8 cellular contexts compared by ENCODE assay signal in the genomic region with DNA sequence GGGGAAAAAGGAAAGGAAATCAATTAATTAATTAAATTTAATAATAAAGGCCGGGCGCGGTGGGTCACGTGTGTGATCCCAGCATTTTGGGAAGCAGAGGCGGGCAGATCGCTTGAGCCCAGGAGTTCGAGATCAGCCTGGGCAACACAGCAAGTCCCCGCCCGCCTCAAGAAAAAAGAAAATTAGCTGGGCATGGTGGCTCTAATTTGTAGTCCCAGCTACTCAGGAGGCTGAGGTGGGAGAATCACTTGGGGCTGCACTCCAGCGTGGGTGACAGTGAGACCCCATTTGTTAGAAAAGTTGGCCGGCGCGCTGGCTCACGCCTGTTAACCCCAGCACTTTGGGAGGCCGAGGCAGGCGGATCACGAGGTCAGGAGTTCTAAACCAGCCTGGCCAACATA. TPM values are rescaled to one million over a fixed set of nuclear protein-coding genes. Genes with fewer than 3 reads are reported as not detected.
DNase-seq lines count a peak whose midpoint lies in the region; ATAC-seq and TF ChIP-seq lines count a peak whose summit lies in the region.

No MANE protein-coding gene starts in this region.

- TF ChIP-seq CTCF in HCT116 (IDR thresholded peaks at IDR 0.05 in 2 of 3, conservative IDR thresholded peaks at IDR 0.05 in 1 of 3; ENCODE audit: borderline replicate concordance in 1 of 3, insufficient read depth in 1 of 3, low read depth in 2 of 3, low read length in 2 of 3) (no peak), left ventricle myocardium inferior (IDR thresholded peaks at IDR 0.05; ENCODE audit: borderline replicate concordance) (no peak)

- no peak overlapping the region for H2AFZ ChIP-seq in HCT116 (ENCODE audit: low read depth, low read length, poor library complexity, severe bottlenecking)

- H3K4me2 ChIP-seq in HCT116 (ENCODE audit: low read length) (peak overlapping the region; percentile 94), skeletal muscle satellite cell (ENCODE audit: low read length) (peak overlapping the region; percentile 99)

- no peaks in the 10 kb centered on the region for H3K27me3 ChIP-seq in HCT116 (ENCODE audit: insufficient read depth, low read length)
- no peaks in the 10 kb centered on the region for H3K27me3 ChIP-seq in left ventricle myocardium inferior (ENCODE audit: low read depth)
- no peaks in the 10 kb centered on the region for H3K27me3 ChIP-seq in skeletal muscle satellite cell (ENCODE audit: control insufficient read depth, insufficient read depth, low read length)

- H3K9me2 ChIP-seq in HCT116 (ENCODE audit: insufficient read depth): no peaks in the 10 kb centered on the region

- POLR2A ChIA-PET in HCT116 (lab: Charles Lee): no interaction called here

- H3K36me3 ChIP-seq in HCT116 (ENCODE audit: control insufficient read depth in 1 of 2, insufficient read depth in 2 of 2, low read length in 2 of 2) (peaks cover 8 to 17% of the 10 kb centered on the region in 2 experiments; a peak in 3 of 4 replicates), left ventricle myocardium inferior (peaks cover 24% of the 10 kb centered on the region), skeletal muscle satellite cell (ENCODE audit: insufficient read depth, low read length) (peaks cover 20% of the 10 kb centered on the region)

- H4K20me1 ChIP-seq in HCT116 (ENCODE audit: insufficient read depth): no peaks in the 10 kb centered on the region

- no peak for TF ChIP-seq RAD21 in HCT116 (IDR thresholded peaks at IDR 0.05; ENCODE audit: low read depth)

- peaks cover 31% of the 10 kb centered on the region for H3K4me1 Mint-ChIP-seq in activated T-helper 1 cell treated with anti-CD3 and anti-CD28 coated beads, Interleukin-12 subunit alpha, Interleukin-12 subunit beta, Interleukin-2, Interleukin-4 antibody, amounts not matched to agents 30 ng/mL and 10 ng/mL and 1 ng/mL, durations not matched to agents 14 hours and 24 hours and 36 hours (ENCODE audit: low read depth)

- no peaks in the 10 kb centered on the region for H3K9me3 ChIP-seq in HCT116 (ENCODE audit: control insufficient read depth in 1 of 2, insufficient read depth in 1 of 2, low read depth in 1 of 2, low read length in 2 of 2)
- H3K9me3 ChIP-seq in left ventricle myocardium inferior (replicated peaks): no peaks in the 10 kb centered on the region
- no peaks in the 10 kb centered on the region for H3K9me3 ChIP-seq in skeletal muscle satellite cell (replicated peaks; ENCODE audit: low read length)

- DNase-seq in HCT116 (ENCODE audit: low read depth, low spot score) (no peak), left ventricle myocardium inferior (peak; percentile 9), mucosa of gallbladder (ENCODE audit: low spot score) (no peak), NCI-H82 (lab: John Stamatoyannopoulos, UW) (no peak), SW 1271 (lab: John Stamatoyannopoulos, UW) (no peak)
- DNase-seq in activated T-helper 1 cell treated with anti-CD3 and anti-CD28 coated beads, Interleukin-12 subunit alpha, Interleukin-12 subunit beta, Interleukin-2, Interleukin-4 antibody, amounts not matched to agents 30 ng/mL and 10 ng/mL and 1 ng/mL, durations not matched to agents 14 hours and 24 hours and 36 hours (ENCODE audit: low spot score): no peak

- peak overlapping the region; percentile 87 for H3K9ac ChIP-seq in HCT116 (ENCODE audit: low read length)
- peak overlapping the region; percentile 80 for H3K9ac ChIP-seq in skeletal muscle satellite cell (ENCODE audit: low read depth, low read length)

- no peak for ATAC-seq in HCT116
- ATAC-seq in HG03139 (IDR thresholded peaks at IDR 0.05; ENCODE audit: unreplicated experiment): no peak

- BruUV-seq in HCT116 (replicated peaks; lab: Mats Ljungman, UMichigan): no TSS peak

- intact Hi-C loops in HCT116 (cut with micrococcal nuclease): no loop called here
- intact Hi-C loops in activated T-helper 1 cell treated with anti-CD3 and anti-CD28 coated beads, Interleukin-12 subunit alpha, Interleukin-12 subunit beta, Interleukin-2, Interleukin-4 antibody, amounts not matched to agents 30 ng/mL and 10 ng/mL and 1 ng/mL, durations not matched to agents 14 hours and 24 hours and 36 hours (cut with micrococcal nuclease): loop anchor here (1.0 to 2.0 kb wide), 4 partner anchors 12 to 366 kb away; partner anchors contain the start of genes KANK3, NDUFA7, RAB11B and RPS28
- intact Hi-C loops in left ventricle myocardium inferior (cut with micrococcal nuclease): no loop called here

- H3K27ac Mint-ChIP-seq in activated T-helper 1 cell treated with anti-CD3 and anti-CD28 coated beads, Interleukin-12 subunit alpha, Interleukin-12 subunit beta, Interleukin-2, Interleukin-4 antibody, amounts not matched to agents 30 ng/mL and 10 ng/mL and 1 ng/mL, durations not matched to agents 14 hours and 24 hours and 36 hours: peak overlapping the region; percentile 81

- H3K4me3 ChIP-seq in HCT116 (replicated peaks in 1 of 2; ENCODE audit: low read depth in 1 of 2, low read length in 2 of 2) (peak overlapping the region; percentile 76 to 77), left ventricle myocardium inferior (peak overlapping the region; percentile 77), skeletal muscle satellite cell (ENCODE audit: low read length) (peak overlapping the region; percentile 77)

- no peaks in the 10 kb centered on the region for H3K27me3 Mint-ChIP-seq in activated T-helper 1 cell treated with anti-CD3 and anti-CD28 coated beads, Interleukin-12 subunit alpha, Interleukin-12 subunit beta, Interleukin-2, Interleukin-4 antibody, amounts not matched to agents 30 ng/mL and 10 ng/mL and 1 ng/mL, durations not matched to agents 14 hours and 24 hours and 36 hours (ENCODE audit: insufficient read depth)

- CTCF ChIA-PET in HCT116 (lab: Charles Lee): no interaction called here

- peaks cover 32% of the 10 kb centered on the region for H3K79me2 ChIP-seq in HCT116 (ENCODE audit: insufficient read depth, low read length)

- no peak for TF ChIP-seq POLR2A in HCT116 (IDR thresholded peaks at IDR 0.05; ENCODE audit: borderline replicate concordance, extremely low read depth, insufficient read depth, insufficient read length)

- H3K4me3 Mint-ChIP-seq in activated T-helper 1 cell treated with anti-CD3 and anti-CD28 coated beads, Interleukin-12 subunit alpha, Interleukin-12 subunit beta, Interleukin-2, Interleukin-4 antibody, amounts not matched to agents 30 ng/mL and 10 ng/mL and 1 ng/mL, durations not matched to agents 14 hours and 24 hours and 36 hours: peak overlapping the region; percentile 89

- H3K27ac ChIP-seq in HCT116 (ENCODE audit: low read depth, low read length) (peak overlapping the region; percentile 86), left ventricle myocardium inferior (replicated peaks) (peak overlapping the region; percentile 85)

- RAD21 ChIA-PET in HCT116 (lab: Charles Lee; ENCODE audit: low non-redundant PET in 1 of 2, low total read pairs in 2 of 2, uncharacterized antibody in 2 of 2, unreplicated experiment in 2 of 2): no interaction called here

- H3K4me1 ChIP-seq in HCT116 (ENCODE audit: control insufficient read depth in 1 of 2, insufficient read depth in 2 of 2, low read length in 2 of 2) (peaks cover 24 to 63% of the 10 kb centered on the region in 2 experiments), left ventricle myocardium inferior (peaks cover 70% of the 10 kb centered on the region), skeletal muscle satellite cell (ENCODE audit: control insufficient read depth, insufficient read depth, low read length) (peaks cover 13% of the 10 kb centered on the region)

- H3K36me3 Mint-ChIP-seq in activated T-helper 1 cell treated with anti-CD3 and anti-CD28 coated beads, Interleukin-12 subunit alpha, Interleukin-12 subunit beta, Interleukin-2, Interleukin-4 antibody, amounts not matched to agents 30 ng/mL and 10 ng/mL and 1 ng/mL, durations not matched to agents 14 hours and 24 hours and 36 hours (ENCODE audit: low read depth): peaks cover 11% of the 10 kb centered on the region

- H3K9me3 Mint-ChIP-seq in activated T-helper 1 cell treated with anti-CD3 and anti-CD28 coated beads, Interleukin-12 subunit alpha, Interleukin-12 subunit beta, Interleukin-2, Interleukin-4 antibody, amounts not matched to agents 30 ng/mL and 10 ng/mL and 1 ng/mL, durations not matched to agents 14 hours and 24 hours and 36 hours: no peaks in the 10 kb centered on the region

RNA-seq across cellular contexts. Expression of gene CD320, which starts 0.7 kb away (rescaled TPM):
- total RNA-seq in HCT116 (2021; ENCODE audit: unreplicated experiment) (86.2 TPM), left ventricle myocardium inferior (31.8 TPM), mucosa of gallbladder (52.2 TPM)
- 90.4 and 96.8 TPM in 2 replicates for polyA plus RNA-seq in HCT116 (2012)
- total RNA-seq in activated T-helper 1 cell treated with anti-CD3 and anti-CD28 coated beads, Interleukin-12 subunit alpha, Interleukin-12 subunit beta, Interleukin-2, Interleukin-4 antibody, amounts not matched to agents 30 ng/mL and 10 ng/mL and 1 ng/mL, durations not matched to agents 14 hours and 24 hours and 36 hours: 122 and 126 TPM in 2 replicates
- 52.0 and 56.5 TPM in 2 replicates for total RNA-seq in skeletal muscle satellite cell (2012; rRNA removed)

RNA-seq across cellular contexts. Expression of gene NDUFA7, which starts 12.3 kb away (rescaled TPM):
- total RNA-seq in HCT116 (2021; ENCODE audit: unreplicated experiment): 86.9 TPM
- 126 and 168 TPM in 2 replicates for polyA plus RNA-seq in HCT116 (2012)
- total RNA-seq in activated T-helper 1 cell treated with anti-CD3 and anti-CD28 coated beads, Interleukin-12 subunit alpha, Interleukin-12 subunit beta, Interleukin-2, Interleukin-4 antibody, amounts not matched to agents 30 ng/mL and 10 ng/mL and 1 ng/mL, durations not matched to agents 14 hours and 24 hours and 36 hours: 51.1 and 51.8 TPM in 2 replicates
- 134 TPM for total RNA-seq in left ventricle myocardium inferior
- 35.0 and 44.6 TPM in 2 replicates for total RNA-seq in skeletal muscle satellite cell (2012; rRNA removed)
- total RNA-seq in mucosa of gallbladder: 45.2 TPM

RNA-seq across cellular contexts. Expression of gene RPS28, which starts 12.4 kb away (rescaled TPM):
- total RNA-seq in HCT116 (2021; ENCODE audit: unreplicated experiment): 2,379 TPM
- 2,859 and 3,193 TPM in 2 replicates for polyA plus RNA-seq in HCT116 (2012)
- total RNA-seq in activated T-helper 1 cell treated with anti-CD3 and anti-CD28 coated beads, Interleukin-12 subunit alpha, Interleukin-12 subunit beta, Interleukin-2, Interleukin-4 antibody, amounts not matched to agents 30 ng/mL and 10 ng/mL and 1 ng/mL, durations not matched to agents 14 hours and 24 hours and 36 hours: 1,836 and 1,872 TPM in 2 replicates
- total RNA-seq in left ventricle myocardium inferior: 967 TPM
- total RNA-seq in skeletal muscle satellite cell (2012; rRNA removed): 161 and 190 TPM in 2 replicates
- 1,184 TPM for total RNA-seq in mucosa of gallbladder

RNA-seq across cellular contexts. Expression of gene KANK3, which starts 34.2 kb away (rescaled TPM):
- 21.7 TPM for total RNA-seq in HCT116 (2021; ENCODE audit: unreplicated experiment)
- polyA plus RNA-seq in HCT116 (2012): 13.1 and 14.4 TPM in 2 replicates
- 0.86 and 1.4 TPM in 2 replicates for total RNA-seq in activated T-helper 1 cell treated with anti-CD3 and anti-CD28 coated beads, Interleukin-12 subunit alpha, Interleukin-12 subunit beta, Interleukin-2, Interleukin-4 antibody, amounts not matched to agents 30 ng/mL and 10 ng/mL and 1 ng/mL, durations not matched to agents 14 hours and 24 hours and 36 hours
- total RNA-seq in left ventricle myocardium inferior: 19.9 TPM
- total RNA-seq in skeletal muscle satellite cell (2012; rRNA removed): 0.22 and 0.51 TPM in 2 replicates
- 7.7 TPM for total RNA-seq in mucosa of gallbladder

RNA-seq across cellular contexts. Expression of gene ANGPTL4, which starts 55.1 kb away (rescaled TPM):
- total RNA-seq in HCT116 (2021; ENCODE audit: unreplicated experiment) (54.8 TPM), left ventricle myocardium inferior (8.4 TPM), mucosa of gallbladder (5.3 TPM)
- 114 and 161 TPM in 2 replicates for polyA plus RNA-seq in HCT116 (2012)
- 2.3 and 3.8 TPM in 2 replicates for total RNA-seq in activated T-helper 1 cell treated with anti-CD3 and anti-CD28 coated beads, Interleukin-12 subunit alpha, Interleukin-12 subunit beta, Interleukin-2, Interleukin-4 antibody, amounts not matched to agents 30 ng/mL and 10 ng/mL and 1 ng/mL, durations not matched to agents 14 hours and 24 hours and 36 hours
- total RNA-seq in skeletal muscle satellite cell (2012; rRNA removed): 60.3 and 159 TPM in 2 replicates
